Comparison of ENCODE assay signal across 26 cellular contexts in the genomic region with DNA sequence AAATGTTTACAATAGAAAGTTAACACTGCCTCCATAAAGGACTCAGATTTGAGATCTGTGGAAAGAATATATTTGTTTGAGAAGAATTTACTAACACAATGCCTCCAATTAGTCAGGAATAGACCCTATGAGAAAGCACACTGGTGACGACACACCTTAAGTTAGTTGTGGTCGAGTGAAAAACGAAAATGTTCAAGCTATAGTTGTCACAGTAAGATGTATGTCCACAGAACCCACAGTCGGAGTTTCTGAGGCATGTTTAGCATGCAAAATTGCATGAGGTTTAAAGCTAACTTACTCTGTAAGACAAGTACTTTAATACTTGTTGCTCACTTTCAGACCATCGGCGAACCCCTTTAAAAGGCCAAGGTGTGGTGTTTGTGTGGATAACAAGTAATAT.
"Had no signal": no experiment of that assay in that cellular context is flagged by ENCODE, and none has a peak within 500 bp of the region (broad histone marks: within the 10 kb centered on the region; RNA-seq: fewer than 3 reads in every experiment).

No MANE protein-coding gene starts in this region.

- H3K27ac Mint-ChIP-seq: naive thymus-derived CD8-positive, alpha-beta T cell; nephron; stimulated activated naive CD8-positive, alpha-beta T cell treated with anti-CD3 and anti-CD28 coated beads, Interleukin-15, Interleukin-2, amounts not matched to agents 100 ng/mL and 50 ng/mL, for 24 hours; type B pancreatic cell had no signal

- H3K36me3 Mint-ChIP-seq: stimulated activated naive B cell treated with anti-CD40 and anti-IgM and Interleukin-4, amounts not matched to agents 10 μg/mL and 1 μg/mL and 100 μg/mL, for 72 hours; type B pancreatic cell had no signal

- DNase-seq: hippocampal formation; kidney glomerular epithelial cell; left cardiac atrium; left ventricle myocardium superior; lower lobe of right lung; mammary epithelial cell; mesenchymal stem cell; naive thymus-derived CD8-positive, alpha-beta T cell; nucleus accumbens; pancreas; posterior cingulate gyrus; retina; right cardiac atrium; sigmoid colon; stimulated activated CD4-positive, alpha-beta T cell treated with anti-CD3 and anti-CD28 coated beads, Interleukin-1b, Interleukin-23, amount 100 ng/mL, for 48 hours; stimulated activated CD4-positive, alpha-beta T cell treated with anti-CD3 and anti-CD28 coated beads, Interleukin-2, amount 100 ng/mL, for 48 hours; stimulated activated CD4-positive, alpha-beta T cell treated with anti-CD3 and anti-CD28 coated beads, Interleukin-4, amount 100 ng/mL, for 4 hours; stimulated activated CD8-positive, alpha-beta memory T cell treated with anti-CD3 and anti-CD28 coated beads, Interleukin-4, amount 100 ng/mL, for 48 hours; stimulated activated naive B cell treated with anti-CD40 and anti-IgM and Interleukin-4, amounts not matched to agents 10 μg/mL and 1 μg/mL and 100 μg/mL, for 72 hours; substantia nigra; uterus had no signal

- H3K9me3 Mint-ChIP-seq: nephron had no signal

- H3K27me3 Mint-ChIP-seq: stimulated activated naive B cell treated with anti-CD40 and anti-IgM and Interleukin-4, amounts not matched to agents 10 μg/mL and 1 μg/mL and 100 μg/mL, for 72 hours; stimulated activated naive CD8-positive, alpha-beta T cell treated with anti-CD3 and anti-CD28 coated beads, Interleukin-15, Interleukin-2, amounts not matched to agents 100 ng/mL and 50 ng/mL, for 24 hours; type B pancreatic cell had no signal

- H3K4me3 Mint-ChIP-seq: naive thymus-derived CD8-positive, alpha-beta T cell; nephron; neural crest cell; stimulated activated naive B cell treated with anti-CD40 and anti-IgM and Interleukin-4, amounts not matched to agents 10 μg/mL and 1 μg/mL and 100 μg/mL, for 72 hours; stimulated activated naive CD8-positive, alpha-beta T cell treated with anti-CD3 and anti-CD28 coated beads, Interleukin-15, Interleukin-2, amounts not matched to agents 100 ng/mL and 50 ng/mL, for 24 hours; type B pancreatic cell had no signal

- ATAC-seq: left cardiac atrium; left lobe of liver; left ventricle myocardium superior; lower lobe of right lung; naive thymus-derived CD8-positive, alpha-beta T cell; pancreas; right cardiac atrium had no signal

- H3K4me1 Mint-ChIP-seq: stimulated activated naive B cell treated with anti-CD40 and anti-IgM and Interleukin-4, amounts not matched to agents 10 μg/mL and 1 μg/mL and 100 μg/mL, for 72 hours had no signal
